ENCODE assay signal across 13 cellular contexts in genomic region chr2:174040417-174040701, GRCh38.
DNase-seq lines count a peak whose midpoint lies in the region; ATAC-seq and TF ChIP-seq lines count a peak whose summit lies in the region.
"Had no signal": no experiment of that assay in that cellular context is flagged by ENCODE, and none has a peak within 500 bp of the region (broad histone marks: within the 10 kb centered on the region; RNA-seq: fewer than 3 reads in every experiment).

No MANE protein-coding gene starts in this region.

- peaks cover 28% of the 10 kb centered on the region for H3K4me1 Mint-ChIP-seq in activated B cell treated with CpG ODN at 0.5 μM for 24 hours
- peaks cover 24% of the 10 kb centered on the region for H3K4me1 Mint-ChIP-seq in neural progenitor cell

- in situ Hi-C loops in HAP-1 (cut with MboI; ENCODE audit: low sequenced_read_pairs), result no loop called here

- peaks cover 5% of the 10 kb centered on the region for H3F3A ChIP-seq in neural progenitor cell (ENCODE audit: low read depth)

- ATAC-seq in Right ventricle myocardium superior (ENCODE audit: poor library complexity), result no peak
- ATAC-seq in activated B cell treated with CpG ODN at 0.5 μM for 24 hours (ENCODE audit: low read depth), result no peak

- H3K9me3 ChIP-seq in right atrium auricular region (no peaks in the 10 kb centered on the region), neural progenitor cell (ENCODE audit: low read depth) (no peaks in the 10 kb centered on the region), HAP-1 (no peaks in the 10 kb centered on the region; the same call in 1 of the 2 replicates)
- H3K9me3 ChIP-seq: BLaER1, body of pancreas, esophagus squamous epithelium, lower lobe of right lung, psoas muscle had no signal

- TF ChIP-seq CTCF in right atrium auricular region (IDR thresholded peaks at IDR 0.05) (no peak), activated B cell treated with CpG ODN at 0.5 μM for 24 hours (IDR thresholded peaks at IDR 0.05) (no peak), neural progenitor cell (IDR thresholded peaks at IDR 0.05) (no peak)

- H3K79me2 ChIP-seq in neural progenitor cell (ENCODE audit: low read depth), result no peaks in the 10 kb centered on the region

- POLR2A ChIA-PET in activated B cell treated with CpG ODN at 0.5 μM for 24 hours (lab: Charles Lee), result interaction anchor here (1.3 to 1.5 kb wide), 2 partner anchors 49 to 75 kb away, joined by 6 to 8 read pairs; no protein-coding TSS in a partner anchor

- no peak overlapping the region for H3K9ac ChIP-seq in neural progenitor cell

- CTCF ChIA-PET in activated B cell treated with CpG ODN at 0.5 μM for 24 hours (lab: Charles Lee), result interaction anchor here (1.0 to 1.2 kb wide), 4 partner anchors 49 to 287 kb away, joined by 3 to 4 read pairs (median 3); no protein-coding TSS in a partner anchor

- peak overlapping the region; percentile 59 for H2AFZ ChIP-seq in neural progenitor cell (replicated peaks)

- H3K9me3 Mint-ChIP-seq in activated B cell treated with CpG ODN at 0.5 μM for 24 hours (no peaks in the 10 kb centered on the region), neural progenitor cell (no peaks in the 10 kb centered on the region)

- H3K4me2 ChIP-seq in neural progenitor cell, result no peak overlapping the region

- H3K36me3 Mint-ChIP-seq in activated B cell treated with CpG ODN at 0.5 μM for 24 hours (ENCODE audit: low read depth) (no peaks in the 10 kb centered on the region), neural progenitor cell (no peaks in the 10 kb centered on the region)

- H3K36me3 ChIP-seq in right atrium auricular region, result no peaks in the 10 kb centered on the region
- H3K36me3 ChIP-seq in neural progenitor cell, result no peaks in the 10 kb centered on the region
- no peaks in the 10 kb centered on the region for H3K36me3 ChIP-seq in HAP-1 (replicated peaks)
- H3K36me3 ChIP-seq: BLaER1, esophagus squamous epithelium, lower lobe of right lung had no signal

- no peak overlapping the region for H3K4me3 Mint-ChIP-seq in activated B cell treated with CpG ODN at 0.5 μM for 24 hours
- no peak overlapping the region for H3K4me3 Mint-ChIP-seq in neural progenitor cell

- no peaks in the 10 kb centered on the region for H4K20me1 ChIP-seq in neural progenitor cell (ENCODE audit: low read depth)
- H4K20me1 ChIP-seq: BLaER1 had no signal

- DNase-seq in right atrium auricular region (ENCODE audit: low spot score), result no peak
- DNase-seq in Right ventricle myocardium superior, result no peak
- no peak for DNase-seq in activated B cell treated with CpG ODN at 0.5 μM for 24 hours
- no peak for DNase-seq in neural progenitor cell (ENCODE audit: low spot score)
- DNase-seq in NCI-H2081 (lab: John Stamatoyannopoulos, UW), result no peak
- DNase-seq in HAP-1 (ENCODE audit: low spot score in 2 of 2), result no peak
- no peak for DNase-seq in T1000 (lab: John Stamatoyannopoulos, UW)
- no peak for DNase-seq in NCI-H524 (lab: John Stamatoyannopoulos, UW)

- H3K27me3 ChIP-seq in right atrium auricular region (no peaks in the 10 kb centered on the region), neural progenitor cell (no peaks in the 10 kb centered on the region), HAP-1 (ENCODE audit: low read depth) (no peaks in the 10 kb centered on the region)
- H3K27me3 ChIP-seq: BLaER1, body of pancreas, esophagus squamous epithelium had no signal

- H3K4me1 ChIP-seq in right atrium auricular region (peaks cover 0 to 35% of the 10 kb centered on the region in 2 donors), neural progenitor cell (peaks cover 4% of the 10 kb centered on the region), HAP-1 (peaks cover 5% of the 10 kb centered on the region)

- H3K27ac Mint-ChIP-seq in activated B cell treated with CpG ODN at 0.5 μM for 24 hours (peak overlapping the region; percentile 92), neural progenitor cell (no peak overlapping the region)

- H3K27ac ChIP-seq in right atrium auricular region, result peak overlapping the region; percentile 65 to 82
- no peak overlapping the region for H3K27ac ChIP-seq in neural progenitor cell

- no peak overlapping the region for H3K4me3 ChIP-seq in right atrium auricular region
- H3K4me3 ChIP-seq in neural progenitor cell, result no peak overlapping the region
- H3K4me3 ChIP-seq in HAP-1, result no peak overlapping the region
- H3K4me3 ChIP-seq: BLaER1, body of pancreas had no signal

- intact Hi-C loops in Right ventricle myocardium superior (cut with DNase I), result loop anchor here (10.0 kb wide), 1 partner anchor 156 kb away; no protein-coding TSS in a partner anchor
- intact Hi-C loops in activated B cell treated with CpG ODN at 0.5 μM for 24 hours (cut with micrococcal nuclease), result loop anchor here (2.0 to 5.0 kb wide), 5 partner anchors 142 to 638 kb away; no protein-coding TSS in a partner anchor

- H3K27me3 Mint-ChIP-seq in activated B cell treated with CpG ODN at 0.5 μM for 24 hours, result no peaks in the 10 kb centered on the region
- H3K27me3 Mint-ChIP-seq in neural progenitor cell (ENCODE audit: insufficient read depth, low read depth), result peaks cover 2% of the 10 kb centered on the region
